22 cellular contexts compared by ENCODE assay signal in genomic region chr4:15402974-15403373, GRCh38. TPM values are rescaled to one million over a fixed set of nuclear protein-coding genes. Genes with fewer than 3 reads are reported as not detected.
A peak's percentile ranks its signal among the peaks of the same experiment; 100 is the strongest.
DNase-seq lines count a peak whose midpoint lies in the region; ATAC-seq and TF ChIP-seq lines count a peak whose summit lies in the region.
"Had no signal": no experiment of that assay in that cellular context is flagged by ENCODE, and none has a peak within 500 bp of the region (broad histone marks: within the 10 kb centered on the region; RNA-seq: fewer than 3 reads in every experiment).

No MANE protein-coding gene starts in this region.

- no peak for DNase-seq in CD8-positive, alpha-beta T cell
- DNase-seq in NOMO-1 treated with dmso at 0.1 percent for 144 hours (lab: John Stamatoyannopoulos, UW; ENCODE audit: unreplicated experiment) (peak; percentile 21), medulla oblongata (ENCODE audit: extremely low spot score) (peak; percentile 25), smooth muscle cell (lab: John Stamatoyannopoulos, UW; ENCODE audit: unreplicated experiment) (no peak), cortex of kidney (lab: John Stamatoyannopoulos, UW) (no peak), kidney tubule cell (ENCODE audit: low spot score) (no peak), left lobe of liver (ENCODE audit: low spot score) (no peak)
- DNase-seq: activated CD4-positive, alpha-beta T cell treated with anti-CD3 and anti-CD28 coated beads for 48 hours; activated CD8-positive, alpha-beta memory T cell treated with anti-CD3 and anti-CD28 coated beads, Interleukin-2, amount 50 U/mL, for 48 hours; colonic mucosa; naive B cell; NCI-H2029 treated with DMSO at 0.1 percent for 48 hours; NCI-H510A treated with DMSO at 0.1 percent for 48 hours; psoas muscle; SK-N-SH; stimulated activated CD4-positive, alpha-beta T cell treated with anti-CD3 and anti-CD28 coated beads, Interleukin-15, amount 100 ng/mL, for 24 hours had no signal

- peak overlapping the region; percentile 61 for H3K4me2 ChIP-seq in smooth muscle cell
- H3K4me2 ChIP-seq: SK-N-SH had no signal

- H3K9ac ChIP-seq in smooth muscle cell (ENCODE audit: low read depth) = no peak overlapping the region
- H3K9ac ChIP-seq: SK-N-SH had no signal

- intact Hi-C loops in CD8-positive, alpha-beta T cell (cut with DNase I, micrococcal nuclease) = no loop called here

- H3K9me3 ChIP-seq in CD8-positive, alpha-beta T cell (ENCODE audit: low read length) = no peaks in the 10 kb centered on the region
- H3K9me3 ChIP-seq in smooth muscle cell (replicated peaks; ENCODE audit: low read depth) = no peaks in the 10 kb centered on the region
- H3K9me3 ChIP-seq: colonic mucosa, psoas muscle, SK-N-SH had no signal

- H2AFZ ChIP-seq in smooth muscle cell (ENCODE audit: low read depth) = no peak overlapping the region

- WGBS in smooth muscle cell (ENCODE audit: low lambda C conversion rate) = 64% methylated on average over 2 of the region's 2 CpGs

- H3K36me3 Mint-ChIP-seq in CD8-positive, alpha-beta T cell = no peaks in the 10 kb centered on the region

- H3F3A ChIP-seq in smooth muscle cell (ENCODE audit: low read depth) = peaks cover 5% of the 10 kb centered on the region

- H3K27ac Mint-ChIP-seq in CD8-positive, alpha-beta T cell = peak overlapping the region; percentile 42
- H3K27ac Mint-ChIP-seq: stimulated activated naive CD8-positive, alpha-beta T cell treated with anti-CD3 and anti-CD28 coated beads, Interleukin-15, Interleukin-2, amounts not matched to agents 100 ng/mL and 50 ng/mL, for 24 hours had no signal

- no peaks in the 10 kb centered on the region for H3K27me3 Mint-ChIP-seq in CD8-positive, alpha-beta T cell (ENCODE audit: low read depth)
- H3K27me3 Mint-ChIP-seq: naive B cell; stimulated activated naive CD8-positive, alpha-beta T cell treated with anti-CD3 and anti-CD28 coated beads, Interleukin-15, Interleukin-2, amounts not matched to agents 100 ng/mL and 50 ng/mL, for 24 hours had no signal

- H3K9me3 Mint-ChIP-seq in CD8-positive, alpha-beta T cell = no peaks in the 10 kb centered on the region
- H3K9me3 Mint-ChIP-seq: naive B cell; stimulated activated naive CD8-positive, alpha-beta T cell treated with anti-CD3 and anti-CD28 coated beads, Interleukin-15, Interleukin-2, amounts not matched to agents 100 ng/mL and 50 ng/mL, for 24 hours had no signal

- no peaks in the 10 kb centered on the region for H3K36me3 ChIP-seq in CD8-positive, alpha-beta T cell (ENCODE audit: insufficient read depth, low read length)
- no peaks in the 10 kb centered on the region for H3K36me3 ChIP-seq in smooth muscle cell (ENCODE audit: low read depth)
- H3K36me3 ChIP-seq: colonic mucosa had no signal

- no peak overlapping the region for H3K4me3 Mint-ChIP-seq in CD8-positive, alpha-beta T cell
- H3K4me3 Mint-ChIP-seq: stimulated activated naive CD8-positive, alpha-beta T cell treated with anti-CD3 and anti-CD28 coated beads, Interleukin-15, Interleukin-2, amounts not matched to agents 100 ng/mL and 50 ng/mL, for 24 hours had no signal

- H3K4me1 Mint-ChIP-seq in CD8-positive, alpha-beta T cell (ENCODE audit: low read depth) = peaks cover 44% of the 10 kb centered on the region

- H3K27me3 ChIP-seq in CD8-positive, alpha-beta T cell (ENCODE audit: insufficient read depth, low read length) = no peaks in the 10 kb centered on the region
- no peaks in the 10 kb centered on the region for H3K27me3 ChIP-seq in smooth muscle cell (ENCODE audit: low read depth)
- H3K27me3 ChIP-seq: colonic mucosa had no signal

- CTCF ChIA-PET in CD8-positive, alpha-beta T cell (lab: Charles Lee) = no interaction called here

- POLR2A ChIA-PET in CD8-positive, alpha-beta T cell (lab: Charles Lee) = no interaction called here

- no peak overlapping the region for H3K27ac ChIP-seq in CD8-positive, alpha-beta T cell (ENCODE audit: low read depth, low read length)
- no peak overlapping the region for H3K27ac ChIP-seq in smooth muscle cell (ENCODE audit: low read depth)
- H3K27ac ChIP-seq: colonic mucosa, psoas muscle had no signal

- no peak for TF ChIP-seq CTCF in CD8-positive, alpha-beta T cell (IDR thresholded peaks at IDR 0.05)
- no peak for TF ChIP-seq CTCF in smooth muscle cell (IDR thresholded peaks at IDR 0.05; ENCODE audit: borderline replicate concordance, insufficient read depth, poor library complexity, severe bottlenecking)

- peaks cover 28% of the 10 kb centered on the region for H3K4me1 ChIP-seq in CD8-positive, alpha-beta T cell (ENCODE audit: insufficient read depth, low read length)
- no peaks in the 10 kb centered on the region for H3K4me1 ChIP-seq in smooth muscle cell (ENCODE audit: low read depth)
- H3K4me1 ChIP-seq: colonic mucosa, psoas muscle had no signal

- no peaks in the 10 kb centered on the region for H3K79me2 ChIP-seq in smooth muscle cell (ENCODE audit: low read depth)

- no peak overlapping the region for H3K4me3 ChIP-seq in CD8-positive, alpha-beta T cell (ENCODE audit: low read depth, low read length)
- no peak overlapping the region for H3K4me3 ChIP-seq in smooth muscle cell
- H3K4me3 ChIP-seq: colonic mucosa, psoas muscle had no signal

- ATAC-seq in CD8-positive, alpha-beta T cell = no peak
- ATAC-seq in HG03571 (IDR thresholded peaks at IDR 0.05; ENCODE audit: unreplicated experiment) = no peak
- ATAC-seq in left lobe of liver = no peak
- ATAC-seq: psoas muscle had no signal

- H4K20me1 ChIP-seq in smooth muscle cell (ENCODE audit: low read depth) = no peaks in the 10 kb centered on the region

RNA-seq across cellular contexts. Expression of gene C1QTNF7, which starts 24.9 kb away (rescaled TPM):
- total RNA-seq in CD8-positive, alpha-beta T cell = not detected
- total RNA-seq in smooth muscle cell (1.6 and 5.3 TPM in 2 replicates), left lobe of liver (0.45 TPM)
- 0.91 and 2.3 TPM in 2 replicates for polyA plus RNA-seq in smooth muscle cell
- total RNA-seq: epithelial cell of proximal tubule, G401, glomerular endothelial cell, M059J had no signal
- polyA plus RNA-seq: SK-N-SH had no signal

Comparison
In these comparisons a context has a peak if more than half of its experiments do, and no peak if none do; other contexts are left out.
1. DNase-seq: peak in NOMO-1 treated with dmso at 0.1 percent for 144 hours (single experiment) and medulla oblongata (single experiment); none in CD8-positive, alpha-beta T cell (0 of 7), smooth muscle cell (single experiment), cortex of kidney (single experiment), kidney tubule cell (single experiment) and left lobe of liver (single experiment).